In genomic region chr11:32819187-32819586, GRCh38 we compare ENCODE assay signal across 39 cellular contexts. TPM values are rescaled to one million over a fixed set of nuclear protein-coding genes. Genes with fewer than 3 reads are reported as not detected.
"Had no signal": no experiment of that assay in that cellular context is flagged by ENCODE, and none has a peak within 500 bp of the region (broad histone marks: within the 10 kb centered on the region; RNA-seq: fewer than 3 reads in every experiment).

No MANE protein-coding gene starts in this region.

- DNase-seq: Kasumi-1, MG63, MM.1S, MV-4-11, NCI-H1048, NCI-H1092, NCI-H1092 treated with DMSO at 0.1 percent for 48 hours, NCI-H1105, NCI-H1105 treated with DMSO at 0.1 percent for 48 hours, NCI-H1417, NCI-H1417 treated with DMSO at 0.1 percent for 48 hours, NCI-H1436, NCI-H1436 treated with DMSO at 0.1 percent for 48 hours, NCI-H146, NCI-H1694, NCI-H1694 treated with DMSO at 0.1 percent for 48 hours, NCI-H187, NCI-H187 treated with DMSO at 0.1 percent for 48 hours, NCI-H1930, NCI-H2029, NCI-H2029 treated with DMSO at 0.1 percent for 48 hours, NCI-H2081, NCI-H2081 treated with DMSO at 0.1 percent for 48 hours, NCI-H2107, NCI-H2171, NCI-H2171 treated with DMSO at 0.1 percent for 48 hours, NCI-H2227 treated with DMSO at 0.1 percent for 48 hours, NCI-H226, NCI-H345, NCI-H446 treated with DMSO at 0.1 percent for 48 hours, NCI-H510A, NCI-H510A treated with DMSO at 0.1 percent for 48 hours, NCI-H524, NCI-H524 treated with DMSO at 0.1 percent for 48 hours, NCI-H526, NCI-H526 treated with DMSO at 0.1 percent for 48 hours had no signal

- H3K36me3 ChIP-seq: MG63 had no signal

- H3K4me3 ChIP-seq: MG63 had no signal

- H3K27me3 ChIP-seq: MG63 had no signal

- H3K9me3 ChIP-seq: MG63 had no signal

RNA-seq across cellular contexts. Expression of gene CCDC73, which starts 24.7 kb away (rescaled TPM):
- total RNA-seq: LHCN-M2, M059J, NCI-H460 had no signal
